ENCODE assay signal across 8 cellular contexts in the genomic region with DNA sequence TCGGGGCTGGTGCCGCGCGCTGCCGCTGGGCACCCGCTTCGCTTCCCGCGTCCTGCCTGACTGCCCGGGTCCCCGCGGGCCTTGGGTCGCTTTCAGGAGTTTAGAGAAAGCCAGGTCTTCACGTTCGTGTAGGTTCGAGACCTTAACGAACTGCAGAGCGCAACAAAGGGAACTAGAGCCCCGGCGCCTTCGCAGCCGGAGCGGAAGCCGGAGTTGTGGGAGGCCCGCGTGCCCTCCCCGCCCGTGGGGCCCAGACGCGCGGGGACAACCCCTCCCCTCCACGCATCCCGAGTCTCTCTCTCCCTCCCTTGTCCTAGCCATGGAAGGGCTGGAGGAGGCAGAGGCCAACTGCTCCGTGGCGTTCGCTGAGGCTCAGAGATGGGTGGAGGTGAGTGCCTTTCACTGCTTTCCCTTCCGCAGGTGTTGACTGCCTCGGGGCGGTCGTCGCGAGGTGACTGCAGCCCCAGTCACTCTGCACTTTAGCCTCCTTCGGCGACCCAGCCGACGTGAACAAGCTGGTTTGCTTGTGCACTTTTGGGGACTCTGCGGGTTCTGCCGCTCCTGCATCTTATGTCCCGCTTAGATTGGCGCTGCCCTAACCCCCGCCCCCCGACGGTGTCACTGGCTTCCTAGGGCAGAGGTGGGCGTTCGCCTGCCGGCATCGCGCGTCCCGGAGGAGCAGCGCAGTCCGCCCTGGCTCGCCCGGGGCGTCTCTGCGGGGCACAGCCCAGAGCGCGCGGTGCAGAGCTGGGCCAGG. TPM values are rescaled to one million over a fixed set of nuclear protein-coding genes. Genes with fewer than 3 reads are reported as not detected.
DNase-seq lines count a peak whose midpoint lies in the region; ATAC-seq and TF ChIP-seq lines count a peak whose summit lies in the region.

No MANE protein-coding gene starts in this region.

- peak overlapping the region; percentile 66 for H2AFZ ChIP-seq in neuron (ENCODE audit: low read depth, low read length)

- peak overlapping the region; percentile 64 for H3K9ac ChIP-seq in NT2/D1 (ENCODE audit: insufficient read length, low read depth)

- WGBS in urinary bladder, result under 1% methylated on average over 69 of the region's 69 CpGs

- ATAC-seq in GM18861 (IDR thresholded peaks at IDR 0.05; ENCODE audit: unreplicated experiment) (peak; percentile 39), HG03045 (IDR thresholded peaks at IDR 0.05; ENCODE audit: unreplicated experiment) (peak; percentile 47)
- peak; percentile 65 to 67 for ATAC-seq in activated T-cell treated with anti-CD3 and anti-CD28 coated beads, Interleukin-2, amount 50 U/mL, for 72 hours (replicated peaks in 1 of 2)

- no peak for TF ChIP-seq CTCF in A673 (conservative IDR thresholded peaks at IDR 0.05; ENCODE audit: low read depth, low read length)
- no peak for TF ChIP-seq CTCF in fibroblast of villous mesenchyme (IDR thresholded peaks at IDR 0.05; ENCODE audit: insufficient read depth, low read depth, low read length)

- H3K27ac Mint-ChIP-seq in activated T-cell treated with anti-CD3 and anti-CD28 coated beads, Interleukin-2, amount 50 U/mL, for 72 hours, result no peak overlapping the region

- H3K27ac ChIP-seq in A673 (ENCODE audit: low read depth, low read length, poor library complexity, severe bottlenecking) (no peak overlapping the region), urinary bladder (ENCODE audit: low read depth) (no peak overlapping the region)

- no TSS peak for BruUV-seq in A673 (replicated peaks; lab: Mats Ljungman, UMichigan)

- intact Hi-C loops in A673 (cut with micrococcal nuclease; ENCODE audit: unreplicated experiment), result no loop called here

- POLR2A ChIA-PET in A673 (lab: Charles Lee; ENCODE audit: low non-redundant PET), result no interaction called here

- peaks cover 14% of the 10 kb centered on the region for H3K4me1 Mint-ChIP-seq in activated T-cell treated with anti-CD3 and anti-CD28 coated beads, Interleukin-2, amount 50 U/mL, for 72 hours (ENCODE audit: low read depth)

- no peaks in the 10 kb centered on the region for H3K9me3 Mint-ChIP-seq in activated T-cell treated with anti-CD3 and anti-CD28 coated beads, Interleukin-2, amount 50 U/mL, for 72 hours

- CTCF ChIA-PET in A673 (lab: Charles Lee), result no interaction called here

- H3K4me1 ChIP-seq in A673 (ENCODE audit: insufficient read depth, low read length, poor library complexity, severe bottlenecking) (no peaks in the 10 kb centered on the region), NT2/D1 (ENCODE audit: insufficient read depth, insufficient read length) (no peaks in the 10 kb centered on the region), neuron (ENCODE audit: insufficient read depth, low read length) (peaks cover 10% of the 10 kb centered on the region), urinary bladder (ENCODE audit: insufficient read depth) (no peaks in the 10 kb centered on the region)

- DNase-seq in A673 (ENCODE audit: low spot score) (peak; percentile 54), NT2/D1 (ENCODE audit: low read depth, low spot score) (peak; percentile 30), fibroblast of villous mesenchyme (ENCODE audit: low read depth) (peak; percentile 58)
- peak; percentile 42 to 52 for DNase-seq in activated T-cell treated with anti-CD3 and anti-CD28 coated beads, Interleukin-2, amount 50 U/mL, for 72 hours

- H3K4me3 ChIP-seq in A673 (ENCODE audit: low read depth, low read length, poor library complexity, severe bottlenecking) (peak overlapping the region; percentile 69), NT2/D1 (ENCODE audit: insufficient read length, low read depth) (peak overlapping the region; percentile 46), fibroblast of villous mesenchyme (ENCODE audit: low read depth, low read length) (peak overlapping the region; percentile 78), neuron (ENCODE audit: low read length) (peak overlapping the region; percentile 53), urinary bladder (ENCODE audit: low read depth, low read length) (peak overlapping the region; percentile 76)

- H3K36me3 ChIP-seq in A673 (ENCODE audit: insufficient read depth, low read length, poor library complexity, severe bottlenecking), result no peaks in the 10 kb centered on the region
- no peaks in the 10 kb centered on the region for H3K36me3 ChIP-seq in NT2/D1 (ENCODE audit: insufficient read depth, insufficient read length, low read length)
- H3K36me3 ChIP-seq in neuron (ENCODE audit: insufficient read depth, low read length), result no peaks in the 10 kb centered on the region
- no peaks in the 10 kb centered on the region for H3K36me3 ChIP-seq in urinary bladder (ENCODE audit: insufficient read depth)

- H3K4me3 Mint-ChIP-seq in activated T-cell treated with anti-CD3 and anti-CD28 coated beads, Interleukin-2, amount 50 U/mL, for 72 hours, result peak overlapping the region; percentile 82

- peaks cover 0 to 2% of the 10 kb centered on the region in 2 donors for H3K36me3 Mint-ChIP-seq in activated T-cell treated with anti-CD3 and anti-CD28 coated beads, Interleukin-2, amount 50 U/mL, for 72 hours (ENCODE audit: insufficient read depth in 2 of 2)

- peaks cover 24% of the 10 kb centered on the region for H3K27me3 Mint-ChIP-seq in activated T-cell treated with anti-CD3 and anti-CD28 coated beads, Interleukin-2, amount 50 U/mL, for 72 hours (ENCODE audit: low read depth)

- H3K27me3 ChIP-seq in A673 (replicated peaks; ENCODE audit: insufficient read depth, low read depth, low read length, poor library complexity) (peaks cover 20% of the 10 kb centered on the region), NT2/D1 (ENCODE audit: insufficient read depth, insufficient read length) (peaks cover 36% of the 10 kb centered on the region), neuron (ENCODE audit: insufficient read depth, low read length) (peaks cover 19% of the 10 kb centered on the region)

- H3K9me3 ChIP-seq in A673 (ENCODE audit: low read depth, low read length, poor library complexity, severe bottlenecking) (no peaks in the 10 kb centered on the region), NT2/D1 (ENCODE audit: insufficient read depth, low read length) (no peaks in the 10 kb centered on the region), neuron (ENCODE audit: low read length) (no peaks in the 10 kb centered on the region)

RNA-seq across cellular contexts. Expression of a gene that starts 0.4 kb away (rescaled TPM):
- total RNA-seq in A673 (2021) (20.3 and 20.7 TPM in 2 replicates), fibroblast of villous mesenchyme (174 and 185 TPM in 2 replicates), urinary bladder (79.7 TPM)
- 10 to 100 TPM; 12.1 to 14.6 TPM for total RNA-seq in activated T-cell treated with anti-CD3 and anti-CD28 coated beads, Interleukin-2, amount 50 U/mL, for 72 hours
- 6.8 TPM for polyA plus RNA-seq in urinary bladder
